Comparison of ENCODE assay signal across 13 cellular contexts in the genomic region with DNA sequence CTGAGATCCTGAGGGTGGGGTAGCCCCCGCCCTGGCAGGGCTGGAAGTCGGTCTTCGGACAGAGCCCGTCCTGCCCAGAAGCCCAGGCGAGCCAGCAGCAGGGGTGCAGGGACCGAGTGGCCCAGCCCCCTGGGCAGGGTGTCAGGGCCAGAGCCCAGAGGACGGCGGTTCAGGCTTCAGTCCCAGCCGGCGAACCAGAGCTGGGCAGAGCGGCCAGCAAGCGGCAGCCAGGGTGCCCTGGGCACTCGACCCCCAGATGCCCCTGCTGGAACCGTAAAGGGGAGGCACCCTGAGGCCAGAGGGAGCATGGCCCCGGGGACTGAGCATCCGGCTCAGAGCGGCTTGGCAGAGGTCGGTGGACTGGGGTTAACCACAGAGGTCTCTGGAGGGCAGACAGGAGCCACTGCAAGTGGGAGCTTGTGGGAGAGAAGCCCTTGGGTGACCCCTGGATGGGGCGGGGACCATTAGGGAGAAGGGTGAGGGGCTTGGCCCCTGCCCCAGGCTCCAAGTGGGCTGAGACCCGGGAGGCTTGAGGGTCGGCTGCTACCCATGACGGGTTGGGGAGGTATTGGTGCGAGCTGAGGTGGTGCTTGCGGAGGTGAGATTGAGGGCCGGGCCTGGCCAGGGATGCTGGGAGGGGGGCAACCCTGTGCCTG. TPM values are rescaled to one million over a fixed set of nuclear protein-coding genes. Genes with fewer than 3 reads are reported as not detected.
DNase-seq lines count a peak whose midpoint lies in the region; ATAC-seq and TF ChIP-seq lines count a peak whose summit lies in the region.
"Had no signal": no experiment of that assay in that cellular context is flagged by ENCODE, and none has a peak within 500 bp of the region (broad histone marks: within the 10 kb centered on the region; RNA-seq: fewer than 3 reads in every experiment).

No MANE protein-coding gene starts in this region.

- no peaks in the 10 kb centered on the region for H3K9me3 ChIP-seq in CD4-positive, alpha-beta T cell (ENCODE audit: control insufficient read depth, low read length)
- H3K9me3 ChIP-seq in right cardiac atrium (ENCODE audit: control insufficient read depth, low read length) (no peaks in the 10 kb centered on the region), gastrocnemius medialis (no peaks in the 10 kb centered on the region)
- H3K9me3 ChIP-seq: BE2C had no signal

- H3K27me3 Mint-ChIP-seq in CD4-positive, alpha-beta T cell = no peaks in the 10 kb centered on the region

- TF ChIP-seq POLR2A in gastrocnemius medialis (IDR thresholded peaks at IDR 0.05) = no peak

- in situ Hi-C loops in gastrocnemius medialis (cut with MboI; ENCODE audit: low sequenced_read_pairs in 4 of 4) = no loop called here

- no peaks in the 10 kb centered on the region for H3K9me3 Mint-ChIP-seq in CD4-positive, alpha-beta T cell

- 61% methylated on average over 25 of the region's 25 CpGs for WGBS in right cardiac atrium

- intact Hi-C loops in CD4-positive, alpha-beta T cell (cut with DNase I, micrococcal nuclease) = no loop called here
- intact Hi-C loops in right cardiac atrium (cut with DNase I) (no loop called here), gastrocnemius medialis (cut with DNase I; ENCODE audit: low total_unique reads) (no loop called here)

- peak overlapping the region; percentile 86 for H3K27ac Mint-ChIP-seq in CD4-positive, alpha-beta T cell

- H3K4me3 Mint-ChIP-seq in CD4-positive, alpha-beta T cell = peak overlapping the region; percentile 39

- peaks cover 71% of the 10 kb centered on the region for H3K4me1 Mint-ChIP-seq in CD4-positive, alpha-beta T cell (ENCODE audit: low read depth)

- H3K27ac ChIP-seq in CD4-positive, alpha-beta T cell (ENCODE audit: low read depth, low read length) = peak overlapping the region; percentile 29
- peak overlapping the region; percentile 100 for H3K27ac ChIP-seq in RWPE1
- H3K27ac ChIP-seq in right cardiac atrium (ENCODE audit: low read length) = no peak overlapping the region
- peak overlapping the region; percentile 58 to 73 (median 69) for H3K27ac ChIP-seq in gastrocnemius medialis
- H3K27ac ChIP-seq: epithelial cell of prostate had no signal

- CTCF ChIA-PET in CD4-positive, alpha-beta T cell (lab: Charles Lee) = interaction anchor here (1.7 to 2.8 kb wide), 2 partner anchors 13 to 17 kb away, joined by 4 to 17 read pairs; no protein-coding TSS in a partner anchor
- CTCF ChIA-PET in RWPE1 (lab: Yijun Ruan, JAX) = interaction anchor here (1.6 kb wide), 1 partner anchor 14 kb away, joined by 7 read pairs; no protein-coding TSS in a partner anchor

- DNase-seq in CD4-positive, alpha-beta T cell = no peak
- DNase-seq in RWPE1 (ENCODE audit: low spot score) (no peak), right cardiac atrium (peak; percentile 66 to 89 (median 88)), gastrocnemius medialis (no peak), NCI-H2029 (lab: John Stamatoyannopoulos, UW) (no peak), NCI-H446 treated with DMSO at 0.1 percent for 48 hours (lab: John Stamatoyannopoulos, UW) (no peak), COLO829 (ENCODE audit: low spot score) (no peak)
- DNase-seq: BE2C; stimulated activated CD4-positive, alpha-beta T cell treated with anti-CD3 and anti-CD28 coated beads, Interleukin-4, amount 100 ng/mL, for 1 hour had no signal

- POLR2A ChIA-PET in CD4-positive, alpha-beta T cell (lab: Charles Lee) = interaction anchor here (1.2 to 3.1 kb wide), 3 partner anchors 15 to 21 kb away, joined by 7 to 21 read pairs (median 13); a partner anchor contains a TSS
- POLR2A ChIA-PET in RWPE1 (lab: Yijun Ruan, JAX; ENCODE audit: low non-redundant PET) = no interaction called here

- no peak for TF ChIP-seq CTCF in CD4-positive, alpha-beta T cell (IDR thresholded peaks at IDR 0.05)
- TF ChIP-seq CTCF in RWPE1 (conservative IDR thresholded peaks at IDR 0.05; ENCODE audit: low read depth) = no peak
- no peak for TF ChIP-seq CTCF in gastrocnemius medialis (IDR thresholded peaks at IDR 0.05 in 4 of 5, conservative IDR thresholded peaks at IDR 0.05 in 1 of 5)

- H3K4me3 ChIP-seq in right cardiac atrium (ENCODE audit: low read length) = peak overlapping the region; percentile 1
- H3K4me3 ChIP-seq in gastrocnemius medialis = peak overlapping the region; percentile 21 to 37 (median 32)

- H3K36me3 ChIP-seq in gastrocnemius medialis = no peaks in the 10 kb centered on the region
- H3K36me3 ChIP-seq: BE2C had no signal

- no peaks in the 10 kb centered on the region for H3K27me3 ChIP-seq in CD4-positive, alpha-beta T cell (ENCODE audit: control insufficient read depth, insufficient read depth, low read length)
- H3K27me3 ChIP-seq in right cardiac atrium (ENCODE audit: control insufficient read depth, insufficient read depth) = no peaks in the 10 kb centered on the region
- peaks cover 23 to 52% (median 50%) of the 10 kb centered on the region in 3 donors for H3K27me3 ChIP-seq in gastrocnemius medialis
- H3K27me3 ChIP-seq: BE2C had no signal

- H3K36me3 Mint-ChIP-seq in CD4-positive, alpha-beta T cell (ENCODE audit: low read depth) = peaks cover 18% of the 10 kb centered on the region

- ATAC-seq in CD4-positive, alpha-beta T cell (ENCODE audit: poor library complexity) = no peak
- ATAC-seq in right cardiac atrium (peak; percentile 33 to 38), gastrocnemius medialis (no peak), HG03378 (IDR thresholded peaks at IDR 0.05; ENCODE audit: unreplicated experiment) (no peak)

- H3K4me1 ChIP-seq in right cardiac atrium (ENCODE audit: control insufficient read depth, insufficient read depth, low read length) (peaks cover 2% of the 10 kb centered on the region), gastrocnemius medialis (peaks cover 16 to 29% of the 10 kb centered on the region in 2 donors)

RNA-seq across cellular contexts. Expression of a gene that starts 15.9 kb away (rescaled TPM):
- 100 to 1,000 TPM; 228 to 232 TPM for total RNA-seq in CD4-positive, alpha-beta T cell
- total RNA-seq in right cardiac atrium = 10 to 100 TPM in 3 of 4 donors, 1 to 10 TPM in 1; 7.6 to 18.3 (median 14.8) TPM
- 11.7 TPM for polyA plus RNA-seq in right cardiac atrium
- 10 to 100 TPM in 1 of 4 donors, 1 to 10 TPM in 3; 3.0 to 13.5 (median 5.5) TPM for total RNA-seq in gastrocnemius medialis
- polyA plus RNA-seq: neural cell had no signal

RNA-seq across cellular contexts. Expression of a gene that starts 22.9 kb away (rescaled TPM):
- total RNA-seq in CD4-positive, alpha-beta T cell = not detected
- total RNA-seq in right cardiac atrium (under 1 TPM; 0.11 to 0.82 (median 0.24) TPM), gastrocnemius medialis (1 to 10 TPM in 2 of 4 donors, under 1 TPM in 2; 0.16 to 2.3 (median 1.0) TPM)
- 0.81 TPM for polyA plus RNA-seq in right cardiac atrium
- total RNA-seq: temporal lobe had no signal
- polyA plus RNA-seq: neural cell had no signal

RNA-seq across cellular contexts. Expression of a gene that starts 30.0 kb away (rescaled TPM):
- under 1 TPM in 1 of 2 experiments, not detected in 1; 0.50 TPM for total RNA-seq in CD4-positive, alpha-beta T cell
- total RNA-seq in right cardiac atrium (not detected), gastrocnemius medialis (1,000 to 10,000 TPM; 1,499 to 3,728 (median 2,254) TPM)
- not detected for polyA plus RNA-seq in right cardiac atrium
- total RNA-seq: temporal lobe had no signal
- polyA plus RNA-seq: neural cell had no signal

RNA-seq across cellular contexts. Expression of a gene that starts 34.0 kb away (rescaled TPM):
- total RNA-seq in CD4-positive, alpha-beta T cell = not detected
- not detected for total RNA-seq in right cardiac atrium
- not detected for polyA plus RNA-seq in right cardiac atrium
- not detected for total RNA-seq in gastrocnemius medialis
- total RNA-seq: temporal lobe had no signal
- polyA plus RNA-seq: neural cell had no signal

RNA-seq across cellular contexts. Expression of a gene that starts 50.7 kb away (rescaled TPM):
- total RNA-seq in CD4-positive, alpha-beta T cell = 10 to 100 TPM; 19.1 to 21.9 TPM
- total RNA-seq in right cardiac atrium (10 to 100 TPM in 3 of 4 donors, 1 to 10 TPM in 1; 9.0 to 58.7 (median 34.1) TPM), gastrocnemius medialis (1,000 to 10,000 TPM; 1,260 to 3,441 (median 1,835) TPM)
- polyA plus RNA-seq in right cardiac atrium = 63.1 TPM
- total RNA-seq: temporal lobe had no signal
- polyA plus RNA-seq: neural cell had no signal

Comparison
In these comparisons a context has a peak if more than half of its experiments do, and no peak if none do; other contexts are left out.
1. ATAC-seq: peak in right cardiac atrium (2 of 2); none in CD4-positive, alpha-beta T cell (single experiment), gastrocnemius medialis (0 of 2) and HG03378 (single experiment).
2. DNase-seq: peak in right cardiac atrium (3 of 3); none in CD4-positive, alpha-beta T cell (0 of 10), RWPE1 (single experiment), gastrocnemius medialis (0 of 2), NCI-H2029 (single experiment), NCI-H446 treated with DMSO at 0.1 percent for 48 hours (single experiment) and COLO829 (single experiment).
3. RNA of a gene that starts 15.9 kb away (total RNA-seq): 228 to 232 TPM in CD4-positive, alpha-beta T cell; 7.6 to 18.3 TPM in right cardiac atrium and 3.0 to 13.5 TPM in gastrocnemius medialis; every median in the first group is over 10 times any median in the second.
4. RNA of a gene that starts 30.0 kb away (total RNA-seq): 1,499 to 3,728 TPM in gastrocnemius medialis; 0.50 TPM in CD4-positive, alpha-beta T cell and not detected in right cardiac atrium; every median in the first group is over 100 times any median in the second.